ENCODE assay signal across 1 cellular context in the genomic region with DNA sequence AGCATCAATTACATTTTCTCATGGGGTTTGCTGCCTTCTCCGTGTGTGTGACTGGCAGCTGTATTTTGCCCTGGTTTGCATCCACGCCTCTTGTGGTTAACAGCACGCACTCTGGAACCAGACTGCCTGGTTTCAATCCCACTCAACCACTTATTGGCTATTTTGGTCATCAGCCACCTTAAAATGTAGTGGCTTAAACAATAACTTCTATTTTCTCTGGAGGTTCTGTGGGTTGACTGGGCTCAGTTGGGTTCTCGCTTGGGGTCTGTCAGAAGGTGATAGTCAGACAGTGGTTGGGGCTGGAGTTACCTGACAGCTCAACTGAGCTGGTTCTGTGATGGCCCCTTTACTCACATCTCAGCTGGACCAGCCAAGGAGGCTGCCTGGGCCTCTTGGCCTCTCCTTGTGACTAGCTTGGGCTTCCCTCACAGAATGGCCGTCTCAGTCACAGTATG.
A peak's percentile ranks its signal among the peaks of the same experiment; 100 is the strongest.
TF ChIP-seq lines count a peak whose summit lies in the region.

No MANE protein-coding gene starts in this region.

TF ChIP-seq in GM12878, 131 proteins besides CTCF, POLR2A, EP300 and RAD21 (continued from another document):
- TF ChIP-seq RELB (IDR thresholded peaks at IDR 0.05; ENCODE audit: low read depth) (peak; percentile 46; the same call in 1 of the 2 replicates), DPF2 (IDR thresholded peaks at IDR 0.05) (0 out of 2 replicates have a peak, but pooled peaks have one; percentile 39), SREBF2 (IDR thresholded peaks at IDR 0.05; ENCODE audit: low read length) (no peak), EZH2 (IDR thresholded peaks at IDR 0.05; ENCODE audit: borderline replicate concordance, control insufficient read depth, low read depth, low read length) (no peak), ELK1 (IDR thresholded peaks at IDR 0.05; ENCODE audit: low read depth, low read length) (no peak), HDAC6 (IDR thresholded peaks at IDR 0.05; ENCODE audit: unreplicated experiment) (no peak), HSF1 (IDR thresholded peaks at IDR 0.05; ENCODE audit: low read depth, low read length) (no peak), SRF (IDR thresholded peaks at IDR 0.05; ENCODE audit: low read depth in 2 of 2, low read length in 2 of 2) (no peak), YBX1 (IDR thresholded peaks at IDR 0.05) (no peak), SIX5 (IDR thresholded peaks at IDR 0.05; ENCODE audit: low read depth, low read length, severe bottlenecking) (no peak), ZBTB4 (CRISPR knock-in tag; IDR thresholded peaks at IDR 0.05) (no peak), POLR2AphosphoS2 (IDR thresholded peaks at IDR 0.05; ENCODE audit: low read depth, low read length) (no peak), ZNF217 (IDR thresholded peaks at IDR 0.05) (no peak), JUNB (IDR thresholded peaks at IDR 0.05) (no peak), MYC (IDR thresholded peaks at IDR 0.05; ENCODE audit: insufficient read depth, insufficient read length, insufficient replicate concordance, low read length, severe bottlenecking) (no peak), ZNF384 (IDR thresholded peaks at IDR 0.05; ENCODE audit: borderline replicate concordance, low read depth, low read length) (no peak), NFYA (IDR thresholded peaks at IDR 0.05; ENCODE audit: borderline replicate concordance, low read depth, low read length) (no peak), HCFC1 (IDR thresholded peaks at IDR 0.05; ENCODE audit: low read length) (no peak), BHLHE40 (IDR thresholded peaks at IDR 0.05; ENCODE audit: borderline replicate concordance in 1 of 2, low read depth in 2 of 2, low read length in 1 of 2) (peak; percentile 52 to 76; a peak in 1 of 4 replicates), WRNIP1 (IDR thresholded peaks at IDR 0.05; ENCODE audit: borderline replicate concordance, low read depth, low read length) (no peak), NFIC (IDR thresholded peaks at IDR 0.05; ENCODE audit: low read depth, low read length) (peak; percentile 60; the same call in 1 of the 2 replicates)
TF ChIP-seq in GM12878: peak in this region for 29.
